ENCODE assay signal across 16 cellular contexts in the genomic region with DNA sequence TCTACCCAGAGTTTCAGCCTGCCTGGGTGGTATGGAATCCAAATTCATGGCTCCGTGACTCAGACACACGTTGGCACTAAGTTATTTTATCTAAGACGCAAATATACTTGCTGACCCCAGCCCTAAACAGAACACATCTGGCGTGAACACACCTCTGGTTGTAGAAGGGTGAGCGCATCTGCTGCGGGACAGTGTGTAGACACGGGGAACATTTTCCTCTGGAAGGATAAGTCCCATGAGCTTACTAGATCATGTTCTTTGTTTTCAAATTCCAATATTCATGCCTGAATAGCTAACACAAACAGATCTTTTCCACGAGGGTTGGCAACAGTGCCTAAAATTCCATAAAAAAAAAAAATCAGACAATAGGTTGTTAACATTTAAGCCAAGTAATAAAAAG.
DNase-seq lines count a peak whose midpoint lies in the region; ATAC-seq, FAIRE-seq and TF ChIP-seq lines count a peak whose summit lies in the region.
"Had no signal": no experiment of that assay in that cellular context is flagged by ENCODE, and none has a peak within 500 bp of the region (broad histone marks: within the 10 kb centered on the region; RNA-seq: fewer than 3 reads in every experiment).

No MANE protein-coding gene starts in this region.

- ATAC-seq in HG02610 (IDR thresholded peaks at IDR 0.05; ENCODE audit: unreplicated experiment) (no peak), GM21619 (IDR thresholded peaks at IDR 0.05; ENCODE audit: unreplicated experiment) (no peak)
- ATAC-seq in stimulated activated naive CD8-positive, alpha-beta T cell treated with anti-CD3 and anti-CD28 coated beads, Interleukin-15, Interleukin-2, amounts not matched to agents 100 U/mL and 50 U/mL, for 24 hours = no peak
- ATAC-seq: HepG2 had no signal

- peak; percentile 51 for FAIRE-seq in HTR-8/SVneo (lab: Jason Lieb, UNC)
- FAIRE-seq: GM12891, HepG2 had no signal

- TF ChIP-seq CTCF in GM10266 (IDR thresholded peaks at IDR 0.05; ENCODE audit: control insufficient read depth, insufficient read depth, low read depth, missing control alignments) = no peak

- DNase-seq in HTR-8/SVneo (ENCODE audit: insufficient read length, low spot score) = no peak
- DNase-seq in astrocyte of the hippocampus (ENCODE audit: low read depth, low spot score) = peak; percentile 63
- DNase-seq in fibroblast of peridontal ligament (ENCODE audit: extremely low read depth) = peak; percentile 41
- DNase-seq in renal cortical epithelial cell (ENCODE audit: low read depth) = peak; percentile 66
- no peak for DNase-seq in stimulated activated naive CD8-positive, alpha-beta T cell treated with anti-CD3 and anti-CD28 coated beads, Interleukin-15, Interleukin-2, amounts not matched to agents 100 U/mL and 50 U/mL, for 24 hours
- no peak for DNase-seq in GM10266 (ENCODE audit: extremely low spot score)
- DNase-seq: ACHN; C1 segment of cervical spinal cord; CD4-positive, alpha-beta T cell; DMS79; GOT3; H9 had no signal

Comparison
In these comparisons a context has a peak if more than half of its experiments do, and no peak if none do; other contexts are left out.
1. DNase-seq: peak in astrocyte of the hippocampus (single experiment), fibroblast of peridontal ligament (single experiment) and renal cortical epithelial cell (single experiment); none in HTR-8/SVneo (single experiment), stimulated activated naive CD8-positive, alpha-beta T cell treated with anti-CD3 and anti-CD28 coated beads, Interleukin-15, Interleukin-2, amounts not matched to agents 100 U/mL and 50 U/mL, for 24 hours (single experiment) and GM10266 (single experiment).